In genomic region chr20:54486583-54486982, GRCh38 we compare ENCODE assay signal across 30 cellular contexts.
"Had no signal": no experiment of that assay in that cellular context is flagged by ENCODE, and none has a peak within 500 bp of the region (broad histone marks: within the 10 kb centered on the region; RNA-seq: fewer than 3 reads in every experiment).

No MANE protein-coding gene starts in this region.

- H3K9me3 Mint-ChIP-seq: natural killer cell treated with Interleukin-12 subunit alpha and Interleukin-12 subunit beta and Interleukin-15 and Interleukin-18, amount 100 ng/mL, for 72 hours; nephron progenitor cell; neural crest cell; stimulated activated effector memory CD8-positive, alpha-beta T cell treated with anti-CD3 and anti-CD28 coated beads, Interleukin-12 subunit alpha, Interleukin-12 subunit beta, amount 100 ng/mL, for 72 hours; stimulated activated naive B cell treated with anti-CD40 and anti-IgM and Interleukin-4, amounts not matched to agents 10 μg/mL and 1 μg/mL and 100 μg/mL, for 72 hours; stimulated activated naive CD8-positive, alpha-beta T cell treated with anti-CD3 and anti-CD28 coated beads, Interleukin-15, Interleukin-2, amounts not matched to agents 100 ng/mL and 50 ng/mL, for 24 hours had no signal

- DNase-seq: nephron progenitor cell; occipital lobe; ovary; posterior cingulate gyrus; psoas muscle; right cardiac atrium; right lobe of liver; sigmoid colon; small intestine; stimulated activated CD4-positive, alpha-beta T cell treated with anti-CD3 and anti-CD28 coated beads, Interleukin-15, amount 100 ng/mL, for 24 hours; stimulated activated CD4-positive, alpha-beta T cell treated with anti-CD3 and anti-CD28 coated beads, Interleukin-2, amount 100 ng/mL, for 24 hours; stimulated activated CD4-positive, alpha-beta T cell treated with anti-CD3 and anti-CD28 coated beads, Interleukin-2, amount 100 ng/mL, for 48 hours; stimulated activated CD4-positive, alpha-beta T cell treated with anti-CD3 and anti-CD28 coated beads, Interleukin-4, amount 100 ng/mL, for 24 hours; stimulated activated naive B cell treated with anti-CD40 and anti-IgM and Interleukin-4, amounts not matched to agents 10 μg/mL and 1 μg/mL and 100 μg/mL, for 72 hours; stimulated activated naive CD4-positive, alpha-beta T cell treated with Interleukin-2 at 50 U/mL for 16 hours; stomach; thyroid gland; trophoblast cell; upper lobe of left lung had no signal

- H3K9ac ChIP-seq: parathyroid adenoma had no signal

- H3K4me1 Mint-ChIP-seq: nephron progenitor cell; neural crest cell; stimulated activated effector memory CD8-positive, alpha-beta T cell treated with anti-CD3 and anti-CD28 coated beads, Interleukin-12 subunit alpha, Interleukin-12 subunit beta, amount 100 ng/mL, for 72 hours; stimulated activated naive B cell treated with anti-CD40 and anti-IgM and Interleukin-4, amounts not matched to agents 10 μg/mL and 1 μg/mL and 100 μg/mL, for 72 hours had no signal

- H3K27me3 ChIP-seq: neutrophil, ovary, right lobe of liver, sigmoid colon, stomach, thyroid gland, tibial nerve, upper lobe of left lung, vagina had no signal

- H3K9me3 ChIP-seq: neutrophil, ovary, psoas muscle, right lobe of liver, sigmoid colon, stomach, thoracic aorta, thyroid gland, tibial nerve, upper lobe of left lung, vagina had no signal

- H3K27ac Mint-ChIP-seq: natural killer cell treated with Interleukin-12 subunit alpha and Interleukin-12 subunit beta and Interleukin-15 and Interleukin-18, amount 100 ng/mL, for 72 hours; nephron progenitor cell; progenitor cell of endocrine pancreas; stimulated activated effector memory CD8-positive, alpha-beta T cell treated with anti-CD3 and anti-CD28 coated beads, Interleukin-12 subunit alpha, Interleukin-12 subunit beta, amount 100 ng/mL, for 72 hours; stimulated activated naive B cell treated with anti-CD40 and anti-IgM and Interleukin-4, amounts not matched to agents 10 μg/mL and 1 μg/mL and 100 μg/mL, for 72 hours; stimulated activated naive CD8-positive, alpha-beta T cell treated with anti-CD3 and anti-CD28 coated beads, Interleukin-15, Interleukin-2, amounts not matched to agents 100 ng/mL and 50 ng/mL, for 24 hours had no signal

- ATAC-seq: natural killer cell treated with Interleukin-12 subunit alpha and Interleukin-12 subunit beta and Interleukin-15 and Interleukin-18, amount 100 ng/mL, for 72 hours; psoas muscle; right cardiac atrium; right lobe of liver; stimulated activated effector memory CD8-positive, alpha-beta T cell treated with anti-CD3 and anti-CD28 coated beads, Interleukin-12 subunit alpha, Interleukin-12 subunit beta, amount 100 ng/mL, for 72 hours; stimulated activated naive B cell treated with anti-CD40 and anti-IgM and Interleukin-4, amounts not matched to agents 10 μg/mL and 1 μg/mL and 100 μg/mL, for 72 hours had no signal

- H3K36me3 ChIP-seq: neutrophil, ovary, right lobe of liver, sigmoid colon, stomach, thoracic aorta, thyroid gland, tibial nerve, upper lobe of left lung, vagina had no signal

- H3K4me3 Mint-ChIP-seq: natural killer cell treated with Interleukin-12 subunit alpha and Interleukin-12 subunit beta and Interleukin-15 and Interleukin-18, amount 100 ng/mL, for 72 hours; nephron progenitor cell; neural crest cell; stimulated activated effector memory CD8-positive, alpha-beta T cell treated with anti-CD3 and anti-CD28 coated beads, Interleukin-12 subunit alpha, Interleukin-12 subunit beta, amount 100 ng/mL, for 72 hours; stimulated activated naive B cell treated with anti-CD40 and anti-IgM and Interleukin-4, amounts not matched to agents 10 μg/mL and 1 μg/mL and 100 μg/mL, for 72 hours; stimulated activated naive CD8-positive, alpha-beta T cell treated with anti-CD3 and anti-CD28 coated beads, Interleukin-15, Interleukin-2, amounts not matched to agents 100 ng/mL and 50 ng/mL, for 24 hours had no signal

- H2AFZ ChIP-seq: parathyroid adenoma had no signal

- H3K79me2 ChIP-seq: parathyroid adenoma had no signal

- H3K27ac ChIP-seq: neutrophil, ovary, parathyroid adenoma, psoas muscle, right lobe of liver, sigmoid colon, stomach, thoracic aorta, thyroid gland, tibial nerve, upper lobe of left lung, vagina had no signal

- H3K4me1 ChIP-seq: parathyroid adenoma, psoas muscle, right lobe of liver, sigmoid colon, stomach, thyroid gland, tibial nerve, upper lobe of left lung, vagina had no signal

- FAIRE-seq: small intestine, urothelium cell line had no signal

- H3K4me3 ChIP-seq: ovary, psoas muscle, right lobe of liver, sigmoid colon, stomach, thoracic aorta, thyroid gland, tibial nerve, upper lobe of left lung, vagina had no signal

- H3K36me3 Mint-ChIP-seq: natural killer cell treated with Interleukin-12 subunit alpha and Interleukin-12 subunit beta and Interleukin-15 and Interleukin-18, amount 100 ng/mL, for 72 hours; stimulated activated effector memory CD8-positive, alpha-beta T cell treated with anti-CD3 and anti-CD28 coated beads, Interleukin-12 subunit alpha, Interleukin-12 subunit beta, amount 100 ng/mL, for 72 hours; stimulated activated naive B cell treated with anti-CD40 and anti-IgM and Interleukin-4, amounts not matched to agents 10 μg/mL and 1 μg/mL and 100 μg/mL, for 72 hours had no signal
